In genomic region chr13:111175948-111176347, GRCh38 we compare ENCODE assay signal across 14 cellular contexts.
DNase-seq lines count a peak whose midpoint lies in the region; ATAC-seq and TF ChIP-seq lines count a peak whose summit lies in the region.
"Had no signal": no experiment of that assay in that cellular context is flagged by ENCODE, and none has a peak within 500 bp of the region (broad histone marks: within the 10 kb centered on the region; RNA-seq: fewer than 3 reads in every experiment).

No MANE protein-coding gene starts in this region.

- BruUV-seq in MCF 10A (replicated peaks; lab: Mats Ljungman, UMichigan), result no TSS peak

- H4K5ac ChIP-seq in H9 (ENCODE audit: insufficient read length, low read depth, low read length), result no peak overlapping the region

- in situ Hi-C loops in brain microvascular endothelial cell (cut with HindIII; ENCODE audit: low pct_ligation_motif_present, low sequenced_read_pairs), result no loop called here

- H3K79me2 ChIP-seq in H9 (ENCODE audit: insufficient read depth, low read length), result peaks cover 33% of the 10 kb centered on the region

- no peak overlapping the region for H2AFZ ChIP-seq in H9 (ENCODE audit: low read length)

- intact Hi-C loops in MCF 10A (cut with micrococcal nuclease), result no loop called here

- H3K4me1 Mint-ChIP-seq in H9, result peaks cover 12 to 13% of the 10 kb centered on the region in 2 experiments
- peaks cover 60 to 71% of the 10 kb centered on the region in 2 donors for H3K4me1 Mint-ChIP-seq in natural killer cell treated with Interleukin-12 subunit alpha and Interleukin-12 subunit beta and Interleukin-15 and Interleukin-18, amount 100 ng/mL, for 72 hours (ENCODE audit: low read depth in 2 of 2)
- peaks cover 16% of the 10 kb centered on the region for H3K4me1 Mint-ChIP-seq in MCF 10A (ENCODE audit: insufficient read depth, unreplicated experiment)

- H3K23ac ChIP-seq in H9 (ENCODE audit: insufficient read length, low read depth, low read length), result no peak overlapping the region

- H3K27ac ChIP-seq in BLaER1 (peak overlapping the region; percentile 97), H9 (ENCODE audit: insufficient read length, low read depth, low read length) (no peak overlapping the region), brain microvascular endothelial cell (peak overlapping the region; percentile 99)
- H3K27ac ChIP-seq: cardiac muscle cell had no signal

- no peak overlapping the region for H2BK12ac ChIP-seq in H9 (ENCODE audit: insufficient read length, low read depth, low read length)

- no peak overlapping the region for H4K91ac ChIP-seq in H9 (ENCODE audit: insufficient read length, low read depth, low read length)

- CTCF ChIA-PET in MCF 10A (lab: Yijun Ruan, JAX), result no interaction called here

- no peak overlapping the region for H3K56ac ChIP-seq in H9 (ENCODE audit: insufficient read length, low read depth, low read length)

- POLR2A ChIA-PET in MCF 10A (lab: Yijun Ruan, JAX), result no interaction called here

- no peak overlapping the region for H2BK15ac ChIP-seq in H9 (ENCODE audit: low read depth, low read length)

- H3K14ac ChIP-seq in H9 (ENCODE audit: insufficient read depth, low read length), result no peak overlapping the region

- H2BK5ac ChIP-seq in H9 (ENCODE audit: insufficient read length, low read length), result no peak overlapping the region

- no peak overlapping the region for H3K4ac ChIP-seq in H9 (ENCODE audit: low read depth, low read length)

- H3K9me3 ChIP-seq in BLaER1, result peaks cover 3% of the 10 kb centered on the region; the same call in 1 of the 2 replicates
- H3K9me3 ChIP-seq in H9 (ENCODE audit: control insufficient read depth, low read depth, low read length), result no peaks in the 10 kb centered on the region
- H3K9me3 ChIP-seq: BE2C had no signal

- peak overlapping the region; percentile 72; the same call in 1 of the 2 replicates for H3K9ac ChIP-seq in BLaER1
- no peak overlapping the region for H3K9ac ChIP-seq in H9 (ENCODE audit: extremely low read depth, insufficient read length, low read length)

- peaks cover 21% of the 10 kb centered on the region for H3K36me3 ChIP-seq in BLaER1
- H3K36me3 ChIP-seq in brain microvascular endothelial cell (replicated peaks), result no peaks in the 10 kb centered on the region
- H3K36me3 ChIP-seq: BE2C, cardiac muscle cell had no signal

- H3K18ac ChIP-seq in H9 (ENCODE audit: insufficient read length, low read depth, low read length), result no peak overlapping the region

- peaks cover 97% of the 10 kb centered on the region for H3K4me1 ChIP-seq in BLaER1
- peaks cover 4% of the 10 kb centered on the region; the same call in 1 of the 2 replicates for H3K4me1 ChIP-seq in H9 (ENCODE audit: insufficient read depth, low read length)

- H3K27me3 ChIP-seq in BLaER1, result no peaks in the 10 kb centered on the region
- no peaks in the 10 kb centered on the region; the same call in 1 of the 2 replicates for H3K27me3 ChIP-seq in H9 (ENCODE audit: insufficient read depth, low read length)
- H3K27me3 ChIP-seq in brain microvascular endothelial cell (replicated peaks), result no peaks in the 10 kb centered on the region
- H3K27me3 ChIP-seq: BE2C, cardiac muscle cell had no signal

- H3T11ph ChIP-seq in H9 (ENCODE audit: low read length), result no peak overlapping the region

- no peak for DNase-seq in H9
- DNase-seq in brain microvascular endothelial cell, result no peak
- DNase-seq in natural killer cell treated with Interleukin-12 subunit alpha and Interleukin-12 subunit beta and Interleukin-15 and Interleukin-18, amount 100 ng/mL, for 72 hours (ENCODE audit: low spot score), result no peak
- DNase-seq in MCF 10A (ENCODE audit: unreplicated experiment), result no peak
- no peak for DNase-seq in RPMI8226
- DNase-seq: activated T-cell treated with anti-CD3 and anti-CD28 coated beads, Interleukin-2, amount 50 U/mL, for 4 hours; BE2C; HFFc6; NCI-H1048; SHP77 had no signal

- H3K4me3 Mint-ChIP-seq in H9, result no peak overlapping the region
- H3K4me3 Mint-ChIP-seq in natural killer cell treated with Interleukin-12 subunit alpha and Interleukin-12 subunit beta and Interleukin-15 and Interleukin-18, amount 100 ng/mL, for 72 hours, result peak overlapping the region; percentile 9
- no peak overlapping the region for H3K4me3 Mint-ChIP-seq in MCF 10A (ENCODE audit: unreplicated experiment)
- H3K4me3 Mint-ChIP-seq: HFFc6 had no signal

- no peak overlapping the region for H2AK5ac ChIP-seq in H9 (ENCODE audit: insufficient read length, low read length)

- H3K4me3 ChIP-seq in BLaER1 (peak overlapping the region; percentile 45; the same call in 1 of the 2 replicates), brain microvascular endothelial cell (ENCODE audit: low read depth, low read length) (no peak overlapping the region)
- H3K4me3 ChIP-seq: cardiac muscle cell had no signal

- H4K20me1 ChIP-seq in BLaER1 (peaks cover 13% of the 10 kb centered on the region; the same call in 1 of the 2 replicates), H9 (ENCODE audit: control insufficient read depth, insufficient read depth, insufficient read length) (peaks cover 2% of the 10 kb centered on the region)

- no peak overlapping the region for H2BK20ac ChIP-seq in H9 (ENCODE audit: low read depth, low read length, poor library complexity, severe bottlenecking)

- WGBS in H9 (ENCODE audit: extremely low coverage, insufficient read length, low lambda C conversion rate), result no CpG with 5 or more reads among the region's 3 CpGs

- no peak overlapping the region for H2BK120ac ChIP-seq in H9 (ENCODE audit: low read depth, low read length, poor library complexity, severe bottlenecking)

- peaks cover 5 to 11% (median 6%) of the 10 kb centered on the region in 3 experiments for H3K36me3 Mint-ChIP-seq in H9 (ENCODE audit: insufficient read depth in 1 of 3, low read depth in 3 of 3)
- H3K36me3 Mint-ChIP-seq in natural killer cell treated with Interleukin-12 subunit alpha and Interleukin-12 subunit beta and Interleukin-15 and Interleukin-18, amount 100 ng/mL, for 72 hours, result no peaks in the 10 kb centered on the region
- H3K36me3 Mint-ChIP-seq in MCF 10A (ENCODE audit: insufficient read depth, unreplicated experiment), result peaks cover 7% of the 10 kb centered on the region

- ATAC-seq in natural killer cell treated with Interleukin-12 subunit alpha and Interleukin-12 subunit beta and Interleukin-15 and Interleukin-18, amount 100 ng/mL, for 72 hours, result no peak
- ATAC-seq in HG03045 (IDR thresholded peaks at IDR 0.05; ENCODE audit: unreplicated experiment) (no peak), GM18498 (IDR thresholded peaks at IDR 0.05; ENCODE audit: unreplicated experiment) (no peak)

- peak overlapping the region; percentile 99 for H3K4me2 ChIP-seq in BLaER1
- no peak overlapping the region for H3K4me2 ChIP-seq in H9 (ENCODE audit: insufficient read depth, insufficient read length, low read length)

- H3K23me2 ChIP-seq in H9 (ENCODE audit: insufficient read length, low read depth, low read length, poor library complexity, severe bottlenecking), result no peaks in the 10 kb centered on the region

- H4K8ac ChIP-seq in H9 (replicated peaks; ENCODE audit: insufficient read length, low read depth, low read length), result no peak overlapping the region

- H3K9me3 Mint-ChIP-seq in H9 (no peaks in the 10 kb centered on the region), MCF 10A (ENCODE audit: unreplicated experiment) (no peaks in the 10 kb centered on the region)
- peaks cover 3% of the 10 kb centered on the region for H3K9me3 Mint-ChIP-seq in natural killer cell treated with Interleukin-12 subunit alpha and Interleukin-12 subunit beta and Interleukin-15 and Interleukin-18, amount 100 ng/mL, for 72 hours
- H3K9me3 Mint-ChIP-seq: activated T-cell treated with anti-CD3 and anti-CD28 coated beads, Interleukin-2, amount 50 U/mL, for 4 hours; HFFc6 had no signal

- TF ChIP-seq CTCF in H9 (conservative IDR thresholded peaks at IDR 0.05) (no peak; the same call in 2 of the 3 replicates), brain microvascular endothelial cell (IDR thresholded peaks at IDR 0.05; ENCODE audit: low read depth, low read length, missing control alignments) (peak; percentile 18), MCF 10A (IDR thresholded peaks at IDR 0.05; ENCODE audit: unreplicated experiment) (no peak)

- H3K27ac Mint-ChIP-seq in H9 (peak overlapping the region in 2 of 3 experiments; percentile 46 to 49; a peak in 4 of 7 replicates), MCF 10A (ENCODE audit: low read depth, unreplicated experiment) (no peak overlapping the region)
- peak overlapping the region in 1 of 2 donors; percentile 79 for H3K27ac Mint-ChIP-seq in natural killer cell treated with Interleukin-12 subunit alpha and Interleukin-12 subunit beta and Interleukin-15 and Interleukin-18, amount 100 ng/mL, for 72 hours
- H3K27ac Mint-ChIP-seq: HFFc6 had no signal

- H3K27me3 Mint-ChIP-seq in H9 (ENCODE audit: low read depth) (no peaks in the 10 kb centered on the region), MCF 10A (ENCODE audit: insufficient read depth, unreplicated experiment) (no peaks in the 10 kb centered on the region)
- H3K27me3 Mint-ChIP-seq in natural killer cell treated with Interleukin-12 subunit alpha and Interleukin-12 subunit beta and Interleukin-15 and Interleukin-18, amount 100 ng/mL, for 72 hours, result no peaks in the 10 kb centered on the region

- H3K79me1 ChIP-seq in H9 (ENCODE audit: insufficient read depth, low read depth, low read length, poor library complexity, severe bottlenecking), result peaks cover 9% of the 10 kb centered on the region
